9 cellular contexts compared by ENCODE assay signal in the genomic region with DNA sequence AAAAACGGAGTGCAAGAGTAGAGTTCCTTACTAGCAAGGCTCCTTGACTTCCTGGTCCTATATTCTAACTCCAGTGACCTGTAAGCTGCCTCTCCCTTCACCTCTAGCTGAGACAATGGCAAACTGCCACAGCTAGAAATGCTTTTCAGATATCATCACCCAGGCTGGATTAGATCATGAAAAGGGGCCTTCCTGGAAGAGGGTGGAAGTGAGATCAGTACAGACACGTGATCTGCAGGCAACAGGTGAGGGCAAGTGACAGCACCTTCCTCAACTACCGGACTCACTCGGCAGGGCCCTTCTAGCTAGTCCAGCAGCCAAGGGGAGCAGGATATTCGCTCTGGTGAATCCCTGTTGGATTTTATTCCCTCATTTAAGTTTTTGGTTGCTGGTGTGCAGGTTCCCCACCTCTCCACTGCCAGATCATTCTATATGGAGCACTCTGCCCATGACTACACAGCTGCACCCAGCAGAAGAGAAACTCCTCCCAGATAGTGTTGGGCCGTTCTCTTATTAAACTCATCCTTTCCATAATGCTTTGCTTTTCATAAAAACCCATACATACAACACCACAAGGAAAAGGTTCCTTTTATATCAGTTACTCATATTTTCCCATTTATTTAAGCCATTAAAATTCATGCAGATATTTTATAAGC. TPM values are rescaled to one million over a fixed set of nuclear protein-coding genes. Genes with fewer than 3 reads are reported as not detected.
DNase-seq lines count a peak whose midpoint lies in the region; ATAC-seq and TF ChIP-seq lines count a peak whose summit lies in the region.
"Had no signal": no experiment of that assay in that cellular context is flagged by ENCODE, and none has a peak within 500 bp of the region (broad histone marks: within the 10 kb centered on the region; RNA-seq: fewer than 3 reads in every experiment).

No MANE protein-coding gene starts in this region.

- H3K36me3 Mint-ChIP-seq in neural progenitor cell, result no peaks in the 10 kb centered on the region

- peaks cover 55 to 85% of the 10 kb centered on the region in 2 experiments for H3K4me1 ChIP-seq in HCT116 (ENCODE audit: control insufficient read depth in 1 of 2, insufficient read depth in 2 of 2, low read length in 2 of 2)
- peaks cover 68% of the 10 kb centered on the region for H3K4me1 ChIP-seq in SJSA1 (replicated peaks)
- peaks cover 0 to 10% (median 3%) of the 10 kb centered on the region in 12 donors for H3K4me1 ChIP-seq in heart left ventricle
- H3K4me1 ChIP-seq in skeletal muscle satellite cell (ENCODE audit: control insufficient read depth, insufficient read depth, low read length), result peaks cover 70% of the 10 kb centered on the region
- no peaks in the 10 kb centered on the region for H3K4me1 ChIP-seq in neural progenitor cell

- BruUV-seq in HCT116 (replicated peaks; lab: Mats Ljungman, UMichigan), result TSS peak; percentile 97

- H3K9me3 Mint-ChIP-seq in neural progenitor cell, result no peaks in the 10 kb centered on the region

- TF ChIP-seq POLR2A in HCT116 (IDR thresholded peaks at IDR 0.05; ENCODE audit: borderline replicate concordance, extremely low read depth, insufficient read depth, insufficient read length) (no peak), heart left ventricle (IDR thresholded peaks at IDR 0.05) (no peak)

- DNase-seq in HCT116 (ENCODE audit: low read depth, low spot score) (peak; percentile 89), SJSA1 (ENCODE audit: low read depth in 1 of 2, low spot score in 2 of 2) (peak in 1 of 2 experiments; percentile 69), heart left ventricle (peak in 1 of 5 donors; percentile 51), NCI-H2081 treated with DMSO at 0.1 percent for 48 hours (lab: John Stamatoyannopoulos, UW) (no peak), neural progenitor cell (ENCODE audit: low spot score) (no peak), cerebellar cortex (ENCODE audit: low spot score) (no peak)
- DNase-seq: NCI-H1048 had no signal

- H2AFZ ChIP-seq in HCT116 (ENCODE audit: low read depth, low read length, poor library complexity, severe bottlenecking) (no peak overlapping the region), neural progenitor cell (replicated peaks) (no peak overlapping the region)

- ATAC-seq in HCT116 (peak; percentile 84), heart left ventricle (peak; percentile 30 to 86 (median 64)), HG03354 (IDR thresholded peaks at IDR 0.05; ENCODE audit: poor library complexity, severe bottlenecking, unreplicated experiment) (no peak)

- H3K27me3 ChIP-seq in HCT116 (ENCODE audit: insufficient read depth, low read length), result no peaks in the 10 kb centered on the region
- no peaks in the 10 kb centered on the region for H3K27me3 ChIP-seq in SJSA1 (replicated peaks)
- no peaks in the 10 kb centered on the region for H3K27me3 ChIP-seq in heart left ventricle
- no peaks in the 10 kb centered on the region for H3K27me3 ChIP-seq in skeletal muscle satellite cell (ENCODE audit: control insufficient read depth, insufficient read depth, low read length)
- H3K27me3 ChIP-seq in neural progenitor cell, result no peaks in the 10 kb centered on the region

- WGBS in heart left ventricle, 4 donors, result 55 to 65% (median 60%) methylated on average over 6 of the region's 6 CpGs

- POLR2A ChIA-PET in HCT116 (lab: Charles Lee), result interaction anchor here (0.7 to 1.9 kb wide), 10 partner anchors 8 to 172 kb away, joined by 3 to 19 read pairs (median 3); partner anchors contain the start of gene MMP24OS

- H3K9ac ChIP-seq in HCT116 (ENCODE audit: low read length) (peak overlapping the region; percentile 55), skeletal muscle satellite cell (ENCODE audit: low read depth, low read length) (peak overlapping the region; percentile 60), neural progenitor cell (no peak overlapping the region)

- intact Hi-C loops in HCT116 (cut with micrococcal nuclease), result no loop called here
- intact Hi-C loops in heart left ventricle (cut with DNase I), result no loop called here

- H3K27ac ChIP-seq in HCT116 (ENCODE audit: low read depth, low read length), result peak overlapping the region; percentile 69
- peak overlapping the region; percentile 66 for H3K27ac ChIP-seq in SJSA1
- peak overlapping the region in 4 of 12 donors; percentile 7 to 58 (median 32) for H3K27ac ChIP-seq in heart left ventricle
- no peak overlapping the region for H3K27ac ChIP-seq in neural progenitor cell

- H3F3A ChIP-seq in neural progenitor cell (ENCODE audit: low read depth), result no peaks in the 10 kb centered on the region

- TF ChIP-seq RAD21 in HCT116 (IDR thresholded peaks at IDR 0.05; ENCODE audit: low read depth), result no peak

- H3K36me3 ChIP-seq in HCT116 (ENCODE audit: control insufficient read depth in 1 of 2, insufficient read depth in 2 of 2, low read length in 2 of 2), result no peaks in the 10 kb centered on the region
- H3K36me3 ChIP-seq in SJSA1, result no peaks in the 10 kb centered on the region
- peaks cover 0 to 24% (median 5%) of the 10 kb centered on the region in 9 donors for H3K36me3 ChIP-seq in heart left ventricle
- no peaks in the 10 kb centered on the region for H3K36me3 ChIP-seq in skeletal muscle satellite cell (ENCODE audit: insufficient read depth, low read length)
- no peaks in the 10 kb centered on the region for H3K36me3 ChIP-seq in neural progenitor cell

- no peaks in the 10 kb centered on the region for H4K20me1 ChIP-seq in HCT116 (ENCODE audit: insufficient read depth)
- H4K20me1 ChIP-seq in neural progenitor cell (ENCODE audit: low read depth), result no peaks in the 10 kb centered on the region

- no peak overlapping the region for H3K4me3 Mint-ChIP-seq in neural progenitor cell

- RAD21 ChIA-PET in HCT116 (lab: Charles Lee; ENCODE audit: low non-redundant PET in 1 of 2, low total read pairs in 2 of 2, uncharacterized antibody in 2 of 2, unreplicated experiment in 2 of 2), result interaction anchor here in 1 of 2 experiments (1.2 kb wide), 1 partner anchor 13 kb away, joined by 4 read pairs; no protein-coding TSS in a partner anchor

- TF ChIP-seq CTCF in HCT116 (IDR thresholded peaks at IDR 0.05 in 2 of 3, conservative IDR thresholded peaks at IDR 0.05 in 1 of 3; ENCODE audit: borderline replicate concordance in 1 of 3, insufficient read depth in 1 of 3, low read depth in 2 of 3, low read length in 2 of 3) (no peak), heart left ventricle (IDR thresholded peaks at IDR 0.05) (no peak), neural progenitor cell (IDR thresholded peaks at IDR 0.05) (no peak)

- H3K9me2 ChIP-seq in HCT116 (ENCODE audit: insufficient read depth), result no peaks in the 10 kb centered on the region

- CTCF ChIA-PET in HCT116 (lab: Charles Lee), result interaction anchor here (2.9 to 3.0 kb wide), 2 partner anchors 11 to 13 kb away, joined by 24 to 41 read pairs; no protein-coding TSS in a partner anchor

- no peaks in the 10 kb centered on the region for H3K27me3 Mint-ChIP-seq in neural progenitor cell (ENCODE audit: insufficient read depth, low read depth)

- H3K79me2 ChIP-seq in HCT116 (ENCODE audit: insufficient read depth, low read length) (no peaks in the 10 kb centered on the region), neural progenitor cell (ENCODE audit: low read depth) (no peaks in the 10 kb centered on the region)

- H3K9me3 ChIP-seq in HCT116 (ENCODE audit: control insufficient read depth in 1 of 2, insufficient read depth in 1 of 2, low read depth in 1 of 2, low read length in 2 of 2), result no peaks in the 10 kb centered on the region
- H3K9me3 ChIP-seq in SJSA1 (replicated peaks), result no peaks in the 10 kb centered on the region
- H3K9me3 ChIP-seq in heart left ventricle, result no peaks in the 10 kb centered on the region
- H3K9me3 ChIP-seq in skeletal muscle satellite cell (replicated peaks; ENCODE audit: low read length), result no peaks in the 10 kb centered on the region
- H3K9me3 ChIP-seq in neural progenitor cell (ENCODE audit: low read depth), result no peaks in the 10 kb centered on the region

- H3K4me3 ChIP-seq in HCT116 (replicated peaks in 1 of 2; ENCODE audit: low read depth in 1 of 2, low read length in 2 of 2) (peak overlapping the region in 1 of 2 experiments; percentile 8; a peak in 3 of 4 replicates), SJSA1 (no peak overlapping the region), heart left ventricle (no peak overlapping the region), skeletal muscle satellite cell (ENCODE audit: low read length) (peak overlapping the region; percentile 9), neural progenitor cell (no peak overlapping the region)

- H3K27ac Mint-ChIP-seq in neural progenitor cell, result no peak overlapping the region

- H3K4me2 ChIP-seq in HCT116 (ENCODE audit: low read length) (peak overlapping the region; percentile 63), skeletal muscle satellite cell (ENCODE audit: low read length) (peak overlapping the region; percentile 7), neural progenitor cell (no peak overlapping the region)

- H3K4me1 Mint-ChIP-seq in neural progenitor cell, result no peaks in the 10 kb centered on the region

RNA-seq across cellular contexts. Expression of gene FAM83C, which starts 26.4 kb away (rescaled TPM):
- not detected for total RNA-seq in HCT116 (2021; ENCODE audit: unreplicated experiment)
- not detected in 2 replicates for polyA plus RNA-seq in HCT116 (2012)
- not detected in 2 replicates for total RNA-seq in SJSA1 (2014; rRNA removed; shearing (Covaris generic))
- not detected for total RNA-seq in heart left ventricle
- polyA plus RNA-seq in heart left ventricle, result not detected
- not detected in 2 replicates for total RNA-seq in skeletal muscle satellite cell (2012; rRNA removed)
- total RNA-seq in neural progenitor cell (ENCODE audit: low replicate concordance), result not detected in 2 replicates

RNA-seq across cellular contexts. Expression of gene EIF6, which starts 34.1 kb away (rescaled TPM):
- total RNA-seq in HCT116 (2021; ENCODE audit: unreplicated experiment), result 209 TPM
- polyA plus RNA-seq in HCT116 (2012), result 265 and 299 TPM in 2 replicates
- total RNA-seq in SJSA1 (2014; rRNA removed; shearing (Covaris generic)), result 118 and 155 TPM in 2 replicates
- total RNA-seq in heart left ventricle, result 10 to 100 TPM; 27.5 to 65.0 (median 42.1) TPM
- polyA plus RNA-seq in heart left ventricle, result 100 to 1,000 TPM in 1 of 2 donors, 10 to 100 TPM in 1; 32.8 to 150 TPM
- total RNA-seq in skeletal muscle satellite cell (2012; rRNA removed), result 206 and 237 TPM in 2 replicates
- 47.5 and 71.4 TPM in 2 replicates for total RNA-seq in neural progenitor cell (ENCODE audit: low replicate concordance)

RNA-seq across cellular contexts. Expression of gene MMP24OS, which starts 40.7 kb away (rescaled TPM):
- total RNA-seq in HCT116 (2021; ENCODE audit: unreplicated experiment), result 59.6 TPM
- polyA plus RNA-seq in HCT116 (2012), result 57.1 and 60.2 TPM in 2 replicates
- 18.5 and 19.1 TPM in 2 replicates for total RNA-seq in SJSA1 (2014; rRNA removed; shearing (Covaris generic))
- 10 to 100 TPM; 17.5 to 64.8 (median 41.6) TPM for total RNA-seq in heart left ventricle
- 10 to 100 TPM; 11.7 to 41.9 TPM for polyA plus RNA-seq in heart left ventricle
- 8.4 and 12.0 TPM in 2 replicates for total RNA-seq in skeletal muscle satellite cell (2012; rRNA removed)
- total RNA-seq in neural progenitor cell (ENCODE audit: low replicate concordance), result 2.9 and 12.0 TPM in 2 replicates
